16 cellular contexts compared by ENCODE assay signal in genomic region chr2:128438091-128438490, GRCh38.
DNase-seq lines count a peak whose midpoint lies in the region; ATAC-seq and TF ChIP-seq lines count a peak whose summit lies in the region.
"Had no signal": no experiment of that assay in that cellular context is flagged by ENCODE, and none has a peak within 500 bp of the region (broad histone marks: within the 10 kb centered on the region; RNA-seq: fewer than 3 reads in every experiment).

No MANE protein-coding gene starts in this region.

- intact Hi-C loops in stomach (cut with DNase I; ENCODE audit: low total_unique reads): no loop called here

- no peak for TF ChIP-seq POLR2A in stomach (IDR thresholded peaks at IDR 0.05)

- 92 to 96% methylated on average over 16 of the region's 16 CpGs for WGBS in lung, 2 donors
- WGBS in stomach, 5 donors: 91 to 95% (median 93%) methylated on average over 16 of the region's 16 CpGs

- H3K36me3 Mint-ChIP-seq in brain: no peaks in the 10 kb centered on the region
- H3K36me3 Mint-ChIP-seq: CD8-positive, alpha-beta memory T cell had no signal

- H3K4me3 ChIP-seq in HEK293 (ENCODE audit: low read depth, low read length) (no peak overlapping the region), lung (no peak overlapping the region), stomach (no peak overlapping the region)

- H3K27me3 Mint-ChIP-seq in brain: no peaks in the 10 kb centered on the region
- H3K27me3 Mint-ChIP-seq in stimulated activated naive CD8-positive, alpha-beta T cell treated with anti-CD3 and anti-CD28 coated beads, Interleukin-15, amount 100 ng/mL, for 72 hours: peaks cover 47% of the 10 kb centered on the region

- no peak for TF ChIP-seq CTCF in HEK293 (tag by site-specific recombination; IDR thresholded peaks at IDR 0.05)
- no peak for TF ChIP-seq CTCF in brain (conservative IDR thresholded peaks at IDR 0.05)
- no peak for TF ChIP-seq CTCF in lung (IDR thresholded peaks at IDR 0.05; ENCODE audit: control extremely low read depth, extremely low read depth)
- TF ChIP-seq CTCF in stomach (IDR thresholded peaks at IDR 0.05): no peak

- POLR2A ChIA-PET in HEK293 (lab: Yijun Ruan, JAX): no interaction called here

- CTCF ChIA-PET in HEK293 (lab: Yijun Ruan, JAX): interaction anchor here (0.6 kb wide), 1 partner anchor 202 kb away, joined by 3 read pairs; no protein-coding TSS in a partner anchor

- peak overlapping the region in 1 of 5 experiments; percentile 14 for H3K4me3 Mint-ChIP-seq in brain
- no peak overlapping the region for H3K4me3 Mint-ChIP-seq in stimulated activated naive CD8-positive, alpha-beta T cell treated with anti-CD3 and anti-CD28 coated beads, Interleukin-15, amount 100 ng/mL, for 72 hours
- H3K4me3 Mint-ChIP-seq: B cell; CD8-positive, alpha-beta memory T cell had no signal

- H3K4me1 ChIP-seq in HEK293 (ENCODE audit: control insufficient read depth, insufficient read depth, low read length) (no peaks in the 10 kb centered on the region), lung (ENCODE audit: control insufficient read depth in 2 of 2, insufficient read depth in 2 of 2, low read length in 2 of 2) (peaks cover 0 to 5% of the 10 kb centered on the region in 2 donors), stomach (peaks cover 13 to 20% (median 16%) of the 10 kb centered on the region in 4 donors)

- DNase-seq in lung (ENCODE audit: low spot score): peak; percentile 15
- peak; percentile 17 for DNase-seq in stomach
- DNase-seq in stimulated activated naive CD8-positive, alpha-beta T cell treated with anti-CD3 and anti-CD28 coated beads, Interleukin-15, amount 100 ng/mL, for 72 hours: no peak
- no peak for DNase-seq in T-helper 2 cell
- DNase-seq: CD8-positive, alpha-beta memory T cell; GF-D8; MV-4-11; NCI-H1417 treated with DMSO at 0.1 percent for 48 hours; NCI-H2081; NCI-H524; SHP77 treated with DMSO at 0.1 percent for 48 hours had no signal

- no peak for ATAC-seq in lung (ENCODE audit: insufficient read depth, low FRiP score)
- no peak for ATAC-seq in stimulated activated naive CD8-positive, alpha-beta T cell treated with anti-CD3 and anti-CD28 coated beads, Interleukin-15, amount 100 ng/mL, for 72 hours
- ATAC-seq in GM21786 (IDR thresholded peaks at IDR 0.05; ENCODE audit: unreplicated experiment): no peak
- no peak for ATAC-seq in HG02759 (IDR thresholded peaks at IDR 0.05; ENCODE audit: unreplicated experiment)

- no peaks in the 10 kb centered on the region for H3K36me3 ChIP-seq in HEK293 (ENCODE audit: control insufficient read depth in 2 of 2, insufficient read depth in 1 of 2, low read length in 2 of 2)
- H3K36me3 ChIP-seq in lung (ENCODE audit: control insufficient read depth in 2 of 2, insufficient read depth in 2 of 2, low read length in 2 of 2): no peaks in the 10 kb centered on the region
- H3K36me3 ChIP-seq in stomach: no peaks in the 10 kb centered on the region

- H3K9me3 Mint-ChIP-seq in brain: peaks cover 0 to 8% (median 4%) of the 10 kb centered on the region in 5 experiments
- no peaks in the 10 kb centered on the region for H3K9me3 Mint-ChIP-seq in stimulated activated naive CD8-positive, alpha-beta T cell treated with anti-CD3 and anti-CD28 coated beads, Interleukin-15, amount 100 ng/mL, for 72 hours

- no peak for TF ChIP-seq EP300 in stomach (IDR thresholded peaks at IDR 0.05)

- H3K27ac ChIP-seq in HEK293 (ENCODE audit: extremely low read depth, low read depth, low read length) (no peak overlapping the region), lung (ENCODE audit: low read depth in 1 of 2, low read length in 1 of 2) (no peak overlapping the region), stomach (no peak overlapping the region)

- H3K9me3 ChIP-seq in HEK293 (ENCODE audit: control insufficient read depth, insufficient read depth, low read depth, low read length) (no peaks in the 10 kb centered on the region), lung (ENCODE audit: control insufficient read depth in 2 of 2, insufficient read depth in 1 of 2, low read length in 1 of 2) (no peaks in the 10 kb centered on the region), stomach (no peaks in the 10 kb centered on the region)

- H3K27ac Mint-ChIP-seq in brain: peak overlapping the region in 3 of 5 experiments; percentile 3 to 88 (median 80)
- no peak overlapping the region for H3K27ac Mint-ChIP-seq in stimulated activated naive CD8-positive, alpha-beta T cell treated with anti-CD3 and anti-CD28 coated beads, Interleukin-15, amount 100 ng/mL, for 72 hours
- H3K27ac Mint-ChIP-seq: B cell; CD8-positive, alpha-beta memory T cell had no signal

- H3K4me1 Mint-ChIP-seq in brain: peaks cover 62% of the 10 kb centered on the region
- H3K4me1 Mint-ChIP-seq in stimulated activated naive CD8-positive, alpha-beta T cell treated with anti-CD3 and anti-CD28 coated beads, Interleukin-15, amount 100 ng/mL, for 72 hours: no peaks in the 10 kb centered on the region
- H3K4me1 Mint-ChIP-seq: CD8-positive, alpha-beta memory T cell had no signal

- H3K27me3 ChIP-seq in lung (ENCODE audit: control insufficient read depth, insufficient read depth) (no peaks in the 10 kb centered on the region), stomach (peaks cover 0 to 7% (median 0%) of the 10 kb centered on the region in 3 donors)

TF ChIP-seq in HEK293, 187 proteins besides CTCF, POLR2A, EP300 and RAD21:
- TF ChIP-seq EGR2 (tag by site-specific recombination; IDR thresholded peaks at IDR 0.05; ENCODE audit: low read depth): peak; percentile 37; the same call in 1 of the 2 replicates
- TF ChIP-seq ZFHX2 (tag by site-specific recombination; conservative IDR thresholded peaks at IDR 0.05): peak; percentile 56
- TF ChIP-seq ZNF248 (tag by site-specific recombination; IDR thresholded peaks at IDR 0.05): no peak
TF ChIP-seq in HEK293: peak in this region for 2.

Comparison
In these comparisons a context has a peak if more than half of its experiments do, and no peak if none do; other contexts are left out.
1. H3K27ac Mint-ChIP-seq: peak in brain (3 of 5); none in stimulated activated naive CD8-positive, alpha-beta T cell treated with anti-CD3 and anti-CD28 coated beads, Interleukin-15, amount 100 ng/mL, for 72 hours (0 of 2).
2. DNase-seq: peak in lung (single experiment) and stomach (single experiment); none in stimulated activated naive CD8-positive, alpha-beta T cell treated with anti-CD3 and anti-CD28 coated beads, Interleukin-15, amount 100 ng/mL, for 72 hours (0 of 2) and T-helper 2 cell (0 of 5).